Comparison of ENCODE assay signal across 8 cellular contexts in genomic region chr14:22767323-22767589, GRCh38. TPM values are rescaled to one million over a fixed set of nuclear protein-coding genes. Genes with fewer than 3 reads are reported as not detected.
DNase-seq lines count a peak whose midpoint lies in the region; ATAC-seq and TF ChIP-seq lines count a peak whose summit lies in the region.

No MANE protein-coding gene starts in this region.

- H3K36me3 ChIP-seq in left ventricle myocardium inferior (peaks cover 45% of the 10 kb centered on the region), left lung (peaks cover 5 to 44% of the 10 kb centered on the region in 2 donors), upper lobe of left lung (peaks cover 23 to 43% (median 37%) of the 10 kb centered on the region in 4 donors)

- TF ChIP-seq POLR2A in upper lobe of left lung (IDR thresholded peaks at IDR 0.05) = no peak

- peaks cover 3% of the 10 kb centered on the region for H3K9me3 ChIP-seq in left ventricle myocardium inferior (replicated peaks)
- peaks cover 0 to 1% of the 10 kb centered on the region in 2 donors for H3K9me3 ChIP-seq in left lung
- peaks cover 0 to 2% (median under 1%) of the 10 kb centered on the region in 4 donors for H3K9me3 ChIP-seq in upper lobe of left lung

- intact Hi-C loops in left ventricle myocardium inferior (cut with micrococcal nuclease) (no loop called here), left cardiac atrium (cut with DNase I) (no loop called here), left lung (cut with DNase I) (no loop called here)

- no peak for DNase-seq in left ventricle myocardium inferior
- no peak for DNase-seq in left cardiac atrium
- DNase-seq in activated naive CD4-positive, alpha-beta T cell treated with anti-CD3 and anti-CD28 coated beads, Interleukin-2, amount 50 U/mL, for 72 hours (ENCODE audit: low spot score in 2 of 2) = no peak
- no peak for DNase-seq in left lung
- DNase-seq in upper lobe of left lung = no peak
- DNase-seq in left lobe of liver (ENCODE audit: low spot score) = no peak
- no peak for DNase-seq in inferior parietal cortex (ENCODE audit: extremely low spot score)

- no peak for TF ChIP-seq CTCF in left ventricle myocardium inferior (IDR thresholded peaks at IDR 0.05; ENCODE audit: borderline replicate concordance)
- no peak for TF ChIP-seq CTCF in left lung (IDR thresholded peaks at IDR 0.05)
- TF ChIP-seq CTCF in upper lobe of left lung (IDR thresholded peaks at IDR 0.05) = no peak

- H3K9me3 Mint-ChIP-seq in activated naive CD4-positive, alpha-beta T cell treated with anti-CD3 and anti-CD28 coated beads, Interleukin-2, amount 50 U/mL, for 72 hours = peaks cover 3 to 8% of the 10 kb centered on the region in 2 donors

- H3K4me1 ChIP-seq in left ventricle myocardium inferior = peaks cover 45% of the 10 kb centered on the region
- H3K4me1 ChIP-seq in left lung = peaks cover 12 to 34% of the 10 kb centered on the region in 2 donors
- H3K4me1 ChIP-seq in upper lobe of left lung = peaks cover 20 to 27% (median 24%) of the 10 kb centered on the region in 4 donors

- H3K36me3 Mint-ChIP-seq in activated naive CD4-positive, alpha-beta T cell treated with anti-CD3 and anti-CD28 coated beads, Interleukin-2, amount 50 U/mL, for 72 hours = peaks cover 51 to 66% of the 10 kb centered on the region in 2 donors

- peak overlapping the region; percentile 96 to 99 for H3K27ac Mint-ChIP-seq in activated naive CD4-positive, alpha-beta T cell treated with anti-CD3 and anti-CD28 coated beads, Interleukin-2, amount 50 U/mL, for 72 hours

- ATAC-seq in left cardiac atrium (no peak), left lung (no peak), upper lobe of left lung (ENCODE audit: low FRiP score in 2 of 2) (no peak), left lobe of liver (no peak), GM18861 (IDR thresholded peaks at IDR 0.05; ENCODE audit: unreplicated experiment) (no peak)
- no peak for ATAC-seq in activated naive CD4-positive, alpha-beta T cell treated with anti-CD3 and anti-CD28 coated beads, Interleukin-2, amount 50 U/mL, for 72 hours

- TF ChIP-seq EP300 in upper lobe of left lung (IDR thresholded peaks at IDR 0.05) = no peak

- H3K27me3 ChIP-seq in left ventricle myocardium inferior (ENCODE audit: low read depth) (no peaks in the 10 kb centered on the region), left lung (no peaks in the 10 kb centered on the region), upper lobe of left lung (no peaks in the 10 kb centered on the region)

- H3K4me3 ChIP-seq in left ventricle myocardium inferior (peak overlapping the region; percentile 89), left lung (peak overlapping the region; percentile 93 to 97), upper lobe of left lung (peak overlapping the region; percentile 81 to 93 (median 88))

- H3K27ac ChIP-seq in left ventricle myocardium inferior (replicated peaks) = peak overlapping the region; percentile 92
- H3K27ac ChIP-seq in left lung = peak overlapping the region; percentile 81 to 92
- peak overlapping the region; percentile 85 to 91 (median 87) for H3K27ac ChIP-seq in upper lobe of left lung

- WGBS in upper lobe of left lung, 2 donors = 2 to 3% methylated on average over 6 of the region's 6 CpGs

RNA-seq across cellular contexts. Expression of gene OXA1L, which starts 0.8 kb away (rescaled TPM):
- total RNA-seq in left ventricle myocardium inferior (182 TPM), left cardiac atrium (100 to 1,000 TPM; 102 to 104 TPM), left lung (10 to 100 TPM; 92.5 to 95.6 TPM), upper lobe of left lung (100 to 1,000 TPM in 1 of 6 donors, 10 to 100 TPM in 5; 54.9 to 137 (median 79.2) TPM), left lobe of liver (71.3 TPM)
- total RNA-seq in activated naive CD4-positive, alpha-beta T cell treated with anti-CD3 and anti-CD28 coated beads, Interleukin-2, amount 50 U/mL, for 72 hours = 100 to 1,000 TPM; 176 to 178 TPM

RNA-seq across cellular contexts. Expression of gene SLC7A7, which starts 48.0 kb away (rescaled TPM):
- total RNA-seq in left ventricle myocardium inferior = 4.6 TPM
- total RNA-seq in left cardiac atrium = 10 to 100 TPM in 1 of 2 donors, 1 to 10 TPM in 1; 8.2 to 12.0 TPM
- total RNA-seq in activated naive CD4-positive, alpha-beta T cell treated with anti-CD3 and anti-CD28 coated beads, Interleukin-2, amount 50 U/mL, for 72 hours = under 1 TPM; 0.46 to 0.78 TPM
- 10 to 100 TPM; 41.2 to 67.6 TPM for total RNA-seq in left lung
- 100 to 1,000 TPM in 2 of 6 donors, 10 to 100 TPM in 4; 55.0 to 120 (median 99.1) TPM for total RNA-seq in upper lobe of left lung
- total RNA-seq in left lobe of liver = 6.1 TPM
